In the genomic region with DNA sequence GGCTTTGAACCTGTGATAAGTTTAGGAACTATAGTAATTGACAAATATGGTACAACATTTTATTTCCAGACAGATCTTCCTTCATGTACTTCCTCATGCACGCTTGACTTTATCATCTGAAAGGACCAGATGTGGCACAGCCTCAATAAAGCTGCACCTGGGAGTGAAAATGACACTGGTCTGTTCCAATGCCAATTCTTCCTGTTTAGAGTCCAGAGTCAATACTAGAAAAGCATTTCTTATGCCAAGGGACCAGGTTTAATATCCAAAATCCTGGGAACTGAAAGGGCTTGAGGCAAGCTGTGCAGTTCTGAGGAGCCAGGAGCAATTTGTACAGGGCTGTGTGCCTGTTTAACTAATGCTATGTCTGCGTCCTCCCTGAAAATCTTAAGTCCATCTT, we compare ENCODE assay signal across 16 cellular contexts. TPM values are rescaled to one million over a fixed set of nuclear protein-coding genes. Genes with fewer than 3 reads are reported as not detected.
DNase-seq lines count a peak whose midpoint lies in the region; ATAC-seq, FAIRE-seq and TF ChIP-seq lines count a peak whose summit lies in the region.
"Had no signal": no experiment of that assay in that cellular context is flagged by ENCODE, and none has a peak within 500 bp of the region (broad histone marks: within the 10 kb centered on the region; RNA-seq: fewer than 3 reads in every experiment).

No MANE protein-coding gene starts in this region.

- ATAC-seq in pancreas (peak; percentile 84 to 94 (median 90)), GM19467 (IDR thresholded peaks at IDR 0.05; ENCODE audit: unreplicated experiment) (no peak)
- ATAC-seq: HCT116 had no signal

- TF ChIP-seq CTCF in LNCaP clone FGC (IDR thresholded peaks at IDR 0.05; ENCODE audit: control insufficient read depth, extremely low read depth, insufficient read depth) (no peak), pancreas (IDR thresholded peaks at IDR 0.05) (no peak)

- no peaks in the 10 kb centered on the region for H3K27me3 Mint-ChIP-seq in activated CD4-positive, alpha-beta T cell treated with anti-CD3 and anti-CD28 coated beads, Interleukin-2, amount 10 ng/mL, durations not matched to agents 7 days and 5 days
- no peaks in the 10 kb centered on the region for H3K27me3 Mint-ChIP-seq in activated CD4-positive, alpha-beta T cell treated with anti-CD3 and anti-CD28 coated beads, Interleukin-2, amount 10 ng/mL, durations not matched to agents 24 days and 14 days
- H3K27me3 Mint-ChIP-seq: CD4-positive, CD25-positive, alpha-beta regulatory T cell had no signal

- CTCF ChIA-PET in activated CD4-positive, alpha-beta T cell treated with anti-CD3 and anti-CD28 coated beads, Interleukin-2, amount 10 ng/mL, durations not matched to agents 7 days and 5 days (lab: Charles Lee) = no interaction called here

- no peaks in the 10 kb centered on the region for H3K27me3 ChIP-seq in pancreas
- H3K27me3 ChIP-seq: BLaER1 treated with 17β-estradiol and CSF1 and Interleukin-3, amounts not matched to agents 10 nM and 100 nM had no signal

- peaks cover 14 to 25% (median 23%) of the 10 kb centered on the region in 3 donors for H3K4me1 ChIP-seq in pancreas
- H3K4me1 ChIP-seq: BLaER1 treated with 17β-estradiol and CSF1 and Interleukin-3, amounts not matched to agents 10 nM and 100 nM had no signal

- H3K36me3 Mint-ChIP-seq in activated CD4-positive, alpha-beta T cell treated with anti-CD3 and anti-CD28 coated beads, Interleukin-2, amount 10 ng/mL, durations not matched to agents 7 days and 5 days (ENCODE audit: low read depth) = peaks cover 23% of the 10 kb centered on the region
- H3K36me3 Mint-ChIP-seq in activated CD4-positive, alpha-beta T cell treated with anti-CD3 and anti-CD28 coated beads, Interleukin-2, amount 10 ng/mL, durations not matched to agents 24 days and 14 days (ENCODE audit: low read depth) = peaks cover 17% of the 10 kb centered on the region

- no peaks in the 10 kb centered on the region for H3K4me1 Mint-ChIP-seq in activated CD4-positive, alpha-beta T cell treated with anti-CD3 and anti-CD28 coated beads, Interleukin-2, amount 10 ng/mL, durations not matched to agents 7 days and 5 days
- no peaks in the 10 kb centered on the region for H3K4me1 Mint-ChIP-seq in activated CD4-positive, alpha-beta T cell treated with anti-CD3 and anti-CD28 coated beads, Interleukin-2, amount 10 ng/mL, durations not matched to agents 24 days and 14 days

- FAIRE-seq in islet of Langerhans (lab: Jason Lieb, UNC) (peak; percentile 89), pancreas (lab: Jason Lieb, UNC) (no peak)
- FAIRE-seq: GM18507, H54 had no signal

- H3K9me3 ChIP-seq in pancreas = no peaks in the 10 kb centered on the region

- H3K9me3 Mint-ChIP-seq in activated CD4-positive, alpha-beta T cell treated with anti-CD3 and anti-CD28 coated beads, Interleukin-2, amount 10 ng/mL, durations not matched to agents 7 days and 5 days = peaks cover 8% of the 10 kb centered on the region
- H3K9me3 Mint-ChIP-seq in activated CD4-positive, alpha-beta T cell treated with anti-CD3 and anti-CD28 coated beads, Interleukin-2, amount 10 ng/mL, durations not matched to agents 24 days and 14 days = peaks cover 10% of the 10 kb centered on the region

- DNase-seq in LNCaP clone FGC (ENCODE audit: low read depth) (peak; percentile 89), NCI-H2196 treated with DMSO at 0.1 percent for 48 hours (lab: John Stamatoyannopoulos, UW; ENCODE audit: unreplicated experiment) (peak; percentile 16), pancreas (peak in 3 of 6 donors; percentile 23 to 45 (median 40))
- no peak for DNase-seq in activated CD4-positive, alpha-beta T cell treated with anti-CD3 and anti-CD28 coated beads, Interleukin-2, amount 10 ng/mL, durations not matched to agents 7 days and 5 days
- no peak for DNase-seq in activated CD4-positive, alpha-beta T cell treated with anti-CD3 and anti-CD28 coated beads, Interleukin-2, amount 10 ng/mL, durations not matched to agents 24 days and 14 days
- DNase-seq: ACHN; Calu3; CD4-positive, CD25-positive, alpha-beta regulatory T cell; DMS 273 treated with DMSO at 0.1 percent for 48 hours; GM23248 had no signal

- no peak overlapping the region for H3K4me3 Mint-ChIP-seq in activated CD4-positive, alpha-beta T cell treated with anti-CD3 and anti-CD28 coated beads, Interleukin-2, amount 10 ng/mL, durations not matched to agents 7 days and 5 days
- no peak overlapping the region for H3K4me3 Mint-ChIP-seq in activated CD4-positive, alpha-beta T cell treated with anti-CD3 and anti-CD28 coated beads, Interleukin-2, amount 10 ng/mL, durations not matched to agents 24 days and 14 days
- H3K4me3 Mint-ChIP-seq: CD4-positive, CD25-positive, alpha-beta regulatory T cell had no signal

- H3K27ac Mint-ChIP-seq in activated CD4-positive, alpha-beta T cell treated with anti-CD3 and anti-CD28 coated beads, Interleukin-2, amount 10 ng/mL, durations not matched to agents 7 days and 5 days = no peak overlapping the region
- no peak overlapping the region for H3K27ac Mint-ChIP-seq in activated CD4-positive, alpha-beta T cell treated with anti-CD3 and anti-CD28 coated beads, Interleukin-2, amount 10 ng/mL, durations not matched to agents 24 days and 14 days
- H3K27ac Mint-ChIP-seq: CD4-positive, CD25-positive, alpha-beta regulatory T cell had no signal

- 36 to 42% methylated on average over 2 of the region's 2 CpGs for WGBS in pancreas, 2 donors

- H3K36me3 ChIP-seq in pancreas = no peaks in the 10 kb centered on the region

- H3K27ac ChIP-seq in pancreas = no peak overlapping the region
- H3K27ac ChIP-seq: BLaER1 treated with 17β-estradiol and CSF1 and Interleukin-3, amounts not matched to agents 10 nM and 100 nM; GM23248 had no signal

- H3K4me3 ChIP-seq in LNCaP clone FGC (ENCODE audit: low read depth, low read length) = no peak overlapping the region
- no peak overlapping the region for H3K4me3 ChIP-seq in pancreas
- H3K4me3 ChIP-seq: BLaER1 treated with 17β-estradiol and CSF1 and Interleukin-3, amounts not matched to agents 10 nM and 100 nM; GM23248 had no signal

- POLR2A ChIA-PET in activated CD4-positive, alpha-beta T cell treated with anti-CD3 and anti-CD28 coated beads, Interleukin-2, amount 10 ng/mL, durations not matched to agents 7 days and 5 days (lab: Charles Lee) = no interaction called here

- intact Hi-C loops in pancreas (cut with DNase I) = no loop called here
- intact Hi-C loops in activated CD4-positive, alpha-beta T cell treated with anti-CD3 and anti-CD28 coated beads, Interleukin-2, amount 10 ng/mL, durations not matched to agents 24 days and 14 days (cut with micrococcal nuclease) = no loop called here

RNA-seq across cellular contexts. Expression of a gene that starts 15.3 kb away (rescaled TPM):
- total RNA-seq in pancreas = 10 to 100 TPM; 10.5 to 15.1 (median 12.7) TPM
- polyA plus RNA-seq in pancreas = 1 to 10 TPM; 2.6 to 6.3 TPM
- total RNA-seq in activated CD4-positive, alpha-beta T cell treated with anti-CD3 and anti-CD28 coated beads, Interleukin-2, amount 10 ng/mL, durations not matched to agents 7 days and 5 days = 10 to 100 TPM in 1 of 2 experiments, 1 to 10 TPM in 1; 8.8 to 13.9 TPM
- 13.2 and 15.2 TPM in 2 replicates for total RNA-seq in activated CD4-positive, alpha-beta T cell treated with anti-CD3 and anti-CD28 coated beads, Interleukin-2, amount 10 ng/mL, durations not matched to agents 24 days and 14 days

Comparison
In these comparisons a context has a peak if more than half of its experiments do, and no peak if none do; other contexts are left out.
1. DNase-seq: peak in LNCaP clone FGC (single experiment) and NCI-H2196 treated with DMSO at 0.1 percent for 48 hours (single experiment); none in activated CD4-positive, alpha-beta T cell treated with anti-CD3 and anti-CD28 coated beads, Interleukin-2, amount 10 ng/mL, durations not matched to agents 7 days and 5 days (single experiment) and activated CD4-positive, alpha-beta T cell treated with anti-CD3 and anti-CD28 coated beads, Interleukin-2, amount 10 ng/mL, durations not matched to agents 24 days and 14 days (single experiment).